ENCODE assay signal across 11 cellular contexts in genomic region chr5:9362600-9362999, GRCh38.
DNase-seq lines count a peak whose midpoint lies in the region; ATAC-seq and TF ChIP-seq lines count a peak whose summit lies in the region.
"Had no signal": no experiment of that assay in that cellular context is flagged by ENCODE, and none has a peak within 500 bp of the region (broad histone marks: within the 10 kb centered on the region; RNA-seq: fewer than 3 reads in every experiment).

No MANE protein-coding gene starts in this region.

- H4K20me1 ChIP-seq in KMS-11 (ENCODE audit: insufficient read depth), result no peaks in the 10 kb centered on the region

- H3K4me1 ChIP-seq in KMS-11 (ENCODE audit: low read depth, poor library complexity, severe bottlenecking) (peaks cover 58% of the 10 kb centered on the region), right lobe of liver (no peaks in the 10 kb centered on the region)
- H3K4me1 ChIP-seq in CD4-positive, alpha-beta memory T cell (ENCODE audit: insufficient read depth, low read length), result peaks cover 9% of the 10 kb centered on the region

- H3K9me3 ChIP-seq in right lobe of liver, result peaks cover 0 to 3% (median 0%) of the 10 kb centered on the region in 4 donors
- H3K9me3 ChIP-seq in CD4-positive, alpha-beta memory T cell (ENCODE audit: control insufficient read depth in 1 of 2, low read length in 2 of 2), result no peaks in the 10 kb centered on the region

- H3K4me1 Mint-ChIP-seq in CD4-positive, alpha-beta memory T cell, result peaks cover 8 to 30% (median 15%) of the 10 kb centered on the region in 4 donors

- H3K36me3 ChIP-seq in KMS-11 (ENCODE audit: insufficient read depth), result no peaks in the 10 kb centered on the region
- no peaks in the 10 kb centered on the region for H3K36me3 ChIP-seq in right lobe of liver
- H3K36me3 ChIP-seq in CD4-positive, alpha-beta memory T cell (ENCODE audit: insufficient read depth, low read length), result no peaks in the 10 kb centered on the region

- peak; percentile 63 for ATAC-seq in GM18502 (IDR thresholded peaks at IDR 0.05; ENCODE audit: poor library complexity, unreplicated experiment)
- peak; percentile 43 for ATAC-seq in GM19468 (IDR thresholded peaks at IDR 0.05; ENCODE audit: extremely low read depth, unreplicated experiment)
- ATAC-seq in HG02973 (IDR thresholded peaks at IDR 0.05; ENCODE audit: unreplicated experiment), result peak; percentile 55
- no peak for ATAC-seq in right lobe of liver
- ATAC-seq: Panc1, right cardiac atrium had no signal

- peak overlapping the region; percentile 69 for H3K4me2 ChIP-seq in KMS-11

- intact Hi-C loops in right lobe of liver (cut with DNase I), result no loop called here
- intact Hi-C loops in CD4-positive, alpha-beta memory T cell (cut with micrococcal nuclease), result loop anchor here (5.0 kb wide), 1 partner anchor 890 kb away; the partner anchor contains the start of gene CCT5

- no peaks in the 10 kb centered on the region for H3K27me3 ChIP-seq in KMS-11 (ENCODE audit: insufficient read depth, low read depth)
- no peaks in the 10 kb centered on the region for H3K27me3 ChIP-seq in right lobe of liver
- no peaks in the 10 kb centered on the region for H3K27me3 ChIP-seq in CD4-positive, alpha-beta memory T cell (ENCODE audit: insufficient read depth, low read length)

- 66% methylated on average over 3 of the region's 3 CpGs for WGBS in right lobe of liver (ENCODE audit: insufficient coverage, low coverage, low lambda C conversion rate, missing lambda C conversion rate)

- no peaks in the 10 kb centered on the region for H3K79me2 ChIP-seq in KMS-11 (ENCODE audit: insufficient read depth, low read depth)

- peak overlapping the region in 2 of 7 donors; percentile 10 to 74 for H3K27ac Mint-ChIP-seq in CD4-positive, alpha-beta memory T cell

- no peak for TF ChIP-seq POLR2A in right lobe of liver (IDR thresholded peaks at IDR 0.05)

- no peak overlapping the region for H3K4me3 ChIP-seq in KMS-11 (IDR thresholded peaks at IDR 0.05; ENCODE audit: insufficient read depth, low read depth, low read length)
- H3K4me3 ChIP-seq in right lobe of liver, result no peak overlapping the region
- H3K4me3 ChIP-seq in CD4-positive, alpha-beta memory T cell (ENCODE audit: low read length in 2 of 2), result no peak overlapping the region

- POLR2A ChIA-PET in CD4-positive, alpha-beta memory T cell (lab: Charles Lee; ENCODE audit: partially characterized antibody), result no interaction called here

- H3K27ac ChIP-seq in KMS-11, result peak overlapping the region; percentile 65
- no peak overlapping the region for H3K27ac ChIP-seq in right lobe of liver
- H3K27ac ChIP-seq in CD4-positive, alpha-beta memory T cell (ENCODE audit: low read depth, low read length), result no peak overlapping the region

- H3K27me3 Mint-ChIP-seq in CD4-positive, alpha-beta memory T cell, result no peaks in the 10 kb centered on the region

- peak overlapping the region in 3 of 8 donors; percentile 33 to 76 (median 74) for H3K4me3 Mint-ChIP-seq in CD4-positive, alpha-beta memory T cell

- DNase-seq in right lobe of liver (no peak), cerebellar cortex (ENCODE audit: low spot score) (no peak), NCI-H510A (lab: John Stamatoyannopoulos, UW) (no peak)
- DNase-seq in CD4-positive, alpha-beta memory T cell, result no peak
- DNase-seq: NCI-H2029 treated with DMSO at 0.1 percent for 48 hours, right cardiac atrium had no signal

- TF ChIP-seq CTCF in KMS-11 (conservative IDR thresholded peaks at IDR 0.05; ENCODE audit: low read depth, low read length) (no peak), right lobe of liver (IDR thresholded peaks at IDR 0.05) (no peak)

- H2AFZ ChIP-seq in KMS-11 (ENCODE audit: low read depth), result peak overlapping the region; percentile 44; the same call in 1 of the 2 replicates

- H3K9me3 Mint-ChIP-seq in CD4-positive, alpha-beta memory T cell, result peaks cover 0 to 12% (median under 1%) of the 10 kb centered on the region in 8 donors

- no peaks in the 10 kb centered on the region for H3K36me3 Mint-ChIP-seq in CD4-positive, alpha-beta memory T cell

- H3K9ac ChIP-seq in KMS-11, result peak overlapping the region; percentile 6; the same call in 1 of the 2 replicates

- CTCF ChIA-PET in CD4-positive, alpha-beta memory T cell (lab: Charles Lee; ENCODE audit: partially characterized antibody), result no interaction called here

Comparison
In these comparisons a context has a peak if more than half of its experiments do, and no peak if none do; other contexts are left out.
1. ATAC-seq: peak in GM18502 (single experiment), GM19468 (single experiment) and HG02973 (single experiment); none in right lobe of liver (0 of 4).